In the genomic region with DNA sequence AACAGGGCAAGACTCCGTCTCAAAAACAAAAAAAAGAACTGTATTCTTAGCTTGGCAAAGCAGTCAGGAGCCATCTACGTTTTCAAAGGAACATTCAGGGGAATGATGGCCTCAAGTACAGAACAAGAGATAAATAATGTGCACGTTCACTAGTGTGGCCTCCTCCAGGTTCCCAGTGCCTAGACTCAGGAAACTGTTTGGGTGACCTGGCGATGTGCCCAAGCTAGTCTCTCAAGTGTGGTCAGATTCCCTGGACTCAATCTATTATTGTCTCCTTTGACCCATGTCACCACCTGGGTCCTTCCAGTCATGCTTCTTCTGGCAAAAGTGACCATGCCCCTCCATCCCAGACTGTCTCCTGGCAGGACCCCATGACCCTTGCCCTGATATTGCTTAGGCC, we compare ENCODE assay signal across 27 cellular contexts. TPM values are rescaled to one million over a fixed set of nuclear protein-coding genes. Genes with fewer than 3 reads are reported as not detected.
A peak's percentile ranks its signal among the peaks of the same experiment; 100 is the strongest.
DNase-seq lines count a peak whose midpoint lies in the region; ATAC-seq and TF ChIP-seq lines count a peak whose summit lies in the region.
"Had no signal": no experiment of that assay in that cellular context is flagged by ENCODE, and none has a peak within 500 bp of the region (broad histone marks: within the 10 kb centered on the region; RNA-seq: fewer than 3 reads in every experiment).

No MANE protein-coding gene starts in this region.

- no peaks in the 10 kb centered on the region for H3K27me3 Mint-ChIP-seq in MCF 10A (ENCODE audit: insufficient read depth, unreplicated experiment)
- H3K27me3 Mint-ChIP-seq: activated CD4-positive, alpha-beta T cell treated with anti-CD3 and anti-CD28 coated beads, Interleukin-2, amount 10 ng/mL, durations not matched to agents 24 days and 14 days; activated T-cell treated with anti-CD3 and anti-CD28 coated beads, Interleukin-2, amount 50 U/mL, for 24 hours; CD8-positive, alpha-beta memory T cell; dendritic cell treated with granulocyte-macrophage colony-stimulating factor and Interleukin-4, amounts not matched to agents 40 ng/mL and 50 ng/mL, for 4 days; memory B cell; stimulated activated naive CD8-positive, alpha-beta T cell treated with anti-CD3 and anti-CD28 coated beads, Interleukin-15, Interleukin-2, amounts not matched to agents 100 ng/mL and 50 ng/mL, for 24 hours had no signal

- H3K4me1 Mint-ChIP-seq in MCF 10A (ENCODE audit: insufficient read depth, unreplicated experiment): peaks cover 42% of the 10 kb centered on the region

- H4K20me1 ChIP-seq in mammary epithelial cell (ENCODE audit: insufficient read depth, low read length): no peaks in the 10 kb centered on the region

- dilution Hi-C loops in mammary epithelial cell (cut with HindIII; ENCODE audit: low sequenced_read_pairs): no loop called here

- DNase-seq in MCF 10A (ENCODE audit: unreplicated experiment): no peak
- no peak for DNase-seq in mammary epithelial cell
- no peak for DNase-seq in Panc1 (ENCODE audit: low read depth, low spot score)
- DNase-seq in glomerular visceral epithelial cell (ENCODE audit: extremely low spot score): peak; percentile 33
- peak; percentile 42 to 51 for DNase-seq in thyroid gland
- no peak for DNase-seq in NCI-H1048 (lab: John Stamatoyannopoulos, UW)
- no peak for DNase-seq in dedifferentiated amniotic fluid mesenchymal stem cell (ENCODE audit: extremely low spot score)
- DNase-seq: activated CD4-positive, alpha-beta T cell treated with anti-CD3 and anti-CD28 coated beads, Interleukin-2, amount 10 ng/mL, durations not matched to agents 24 days and 14 days; activated T-cell treated with anti-CD3 and anti-CD28 coated beads, Interleukin-2, amount 50 U/mL, for 24 hours; caudate nucleus; CD8-positive, alpha-beta memory T cell; DMS 273 treated with DMSO at 0.1 percent for 48 hours; foreskin fibroblast; HFFc6; NCI-H1092 treated with DMSO at 0.1 percent for 48 hours; NCI-H187; NCI-H226; NCI-H526 treated with DMSO at 0.1 percent for 48 hours; nephron progenitor cell; SJCRH30; T1000 had no signal

- no peak overlapping the region for H3K4me3 Mint-ChIP-seq in MCF 10A (ENCODE audit: unreplicated experiment)
- H3K4me3 Mint-ChIP-seq: activated CD4-positive, alpha-beta T cell treated with anti-CD3 and anti-CD28 coated beads, Interleukin-2, amount 10 ng/mL, durations not matched to agents 24 days and 14 days; activated T-cell treated with anti-CD3 and anti-CD28 coated beads, Interleukin-2, amount 50 U/mL, for 24 hours; CD8-positive, alpha-beta memory T cell; dendritic cell treated with granulocyte-macrophage colony-stimulating factor and Interleukin-4, amounts not matched to agents 40 ng/mL and 50 ng/mL, for 4 days; HFFc6; memory B cell; nephron progenitor cell; stimulated activated naive CD8-positive, alpha-beta T cell treated with anti-CD3 and anti-CD28 coated beads, Interleukin-15, Interleukin-2, amounts not matched to agents 100 ng/mL and 50 ng/mL, for 24 hours; WTC11 had no signal

- in situ Hi-C loops in mammary epithelial cell (cut with MboI; ENCODE audit: low sequenced_read_pairs in 2 of 2) (no loop called here), Panc1 (cut with HindIII; ENCODE audit: low pct_unique_long_range_greater_than_20kb, low sequenced_read_pairs) (no loop called here)

- H3K4me2 ChIP-seq in mammary epithelial cell (ENCODE audit: insufficient read depth, low read depth, low read length): no peak overlapping the region

- no peak overlapping the region for H2AFZ ChIP-seq in mammary epithelial cell (ENCODE audit: low read depth, low read length)

- H3K4me3 ChIP-seq in mammary epithelial cell (replicated peaks in 1 of 3; ENCODE audit: insufficient read depth in 1 of 3, low read depth in 2 of 3, low read length in 3 of 3) (no peak overlapping the region), Panc1 (ENCODE audit: low read depth in 2 of 2, low read length in 2 of 2) (no peak overlapping the region), thyroid gland (replicated peaks in 1 of 3) (no peak overlapping the region)
- H3K4me3 ChIP-seq: SJCRH30, tibial nerve had no signal

- no peak for TF ChIP-seq CTCF in MCF 10A (IDR thresholded peaks at IDR 0.05; ENCODE audit: unreplicated experiment)
- TF ChIP-seq CTCF in mammary epithelial cell (conservative IDR thresholded peaks at IDR 0.05 in 1 of 2, IDR thresholded peaks at IDR 0.05 in 1 of 2; ENCODE audit: extremely low read depth in 1 of 2, insufficient read depth in 1 of 2, low read depth in 1 of 2, low read length in 2 of 2): no peak
- no peak for TF ChIP-seq CTCF in Panc1 (IDR thresholded peaks at IDR 0.05)
- TF ChIP-seq CTCF in thyroid gland (IDR thresholded peaks at IDR 0.05): no peak

- intact Hi-C loops in MCF 10A (cut with micrococcal nuclease) (no loop called here), mammary epithelial cell (cut with micrococcal nuclease) (no loop called here), Panc1 (cut with micrococcal nuclease; ENCODE audit: unreplicated experiment) (no loop called here), thyroid gland (cut with DNase I) (no loop called here)

- H3K36me3 ChIP-seq in mammary epithelial cell (ENCODE audit: insufficient read depth, low read length): peaks cover 41% of the 10 kb centered on the region
- peaks cover 7% of the 10 kb centered on the region for H3K36me3 ChIP-seq in Panc1 (ENCODE audit: control insufficient read depth, insufficient read depth, low read length)
- peaks cover 0 to 3% of the 10 kb centered on the region in 2 donors for H3K36me3 ChIP-seq in thyroid gland

- ATAC-seq in Panc1 (no peak), HG02885 (IDR thresholded peaks at IDR 0.05; ENCODE audit: poor library complexity, unreplicated experiment) (no peak)

- peaks cover 40% of the 10 kb centered on the region for H3K36me3 Mint-ChIP-seq in MCF 10A (ENCODE audit: insufficient read depth, unreplicated experiment)

- peaks cover 82% of the 10 kb centered on the region for H3K79me2 ChIP-seq in mammary epithelial cell (ENCODE audit: insufficient read depth, low read length)

- peak overlapping the region; percentile 70 for H3K27ac Mint-ChIP-seq in MCF 10A (ENCODE audit: low read depth, unreplicated experiment)
- H3K27ac Mint-ChIP-seq: activated CD4-positive, alpha-beta T cell treated with anti-CD3 and anti-CD28 coated beads, Interleukin-2, amount 10 ng/mL, durations not matched to agents 24 days and 14 days; activated T-cell treated with anti-CD3 and anti-CD28 coated beads, Interleukin-2, amount 50 U/mL, for 24 hours; dendritic cell treated with granulocyte-macrophage colony-stimulating factor and Interleukin-4, amounts not matched to agents 40 ng/mL and 50 ng/mL, for 4 days; HFFc6; memory B cell; nephron progenitor cell; stimulated activated naive CD8-positive, alpha-beta T cell treated with anti-CD3 and anti-CD28 coated beads, Interleukin-15, Interleukin-2, amounts not matched to agents 100 ng/mL and 50 ng/mL, for 24 hours; WTC11 had no signal

- H3K4me1 ChIP-seq in mammary epithelial cell (ENCODE audit: insufficient read depth, low read length) (peaks cover 25% of the 10 kb centered on the region), Panc1 (ENCODE audit: control insufficient read depth, insufficient read depth, low read length) (peaks cover 31% of the 10 kb centered on the region), thyroid gland (peaks cover 0 to 38% of the 10 kb centered on the region in 2 donors)

- POLR2A ChIA-PET in MCF 10A (lab: Yijun Ruan, JAX) (interaction anchor here (0.5 to 1.3 kb wide), 3 partner anchors 24 to 121 kb away, joined by 3 read pairs; a partner anchor contains a TSS), Panc1 (lab: Charles Lee) (no interaction called here)

- no peaks in the 10 kb centered on the region for H3K27me3 ChIP-seq in mammary epithelial cell (ENCODE audit: insufficient read depth, low read length)
- H3K27me3 ChIP-seq in Panc1 (ENCODE audit: control insufficient read depth, insufficient read depth, low read length): no peaks in the 10 kb centered on the region
- H3K27me3 ChIP-seq in thyroid gland: no peaks in the 10 kb centered on the region
- H3K27me3 ChIP-seq: SJCRH30, tibial nerve had no signal

- no peak for TF ChIP-seq POLR2A in thyroid gland (IDR thresholded peaks at IDR 0.05)

- WGBS in mammary epithelial cell (ENCODE audit: low coverage, missing lambda C conversion rate): 88% methylated on average over 2 of the region's 4 CpGs
- 69 to 77% methylated on average over 4 of the region's 4 CpGs for WGBS in thyroid gland, 2 donors

- H3K9me3 ChIP-seq in mammary epithelial cell (replicated peaks; ENCODE audit: insufficient read depth, low read length) (no peaks in the 10 kb centered on the region), Panc1 (ENCODE audit: control insufficient read depth, insufficient read depth, low read depth, low read length) (no peaks in the 10 kb centered on the region), thyroid gland (no peaks in the 10 kb centered on the region)
- H3K9me3 ChIP-seq: SJCRH30, tibial nerve had no signal

- H3K9ac ChIP-seq in mammary epithelial cell (ENCODE audit: insufficient read depth, low read length): no peak overlapping the region

- no peak overlapping the region for H3K27ac ChIP-seq in mammary epithelial cell (ENCODE audit: insufficient read depth, low read depth, low read length)
- H3K27ac ChIP-seq in Panc1 (ENCODE audit: low read length): peak overlapping the region; percentile 40; the same call in 1 of the 2 replicates
- no peak overlapping the region for H3K27ac ChIP-seq in thyroid gland
- H3K27ac ChIP-seq: SJCRH30, tibial nerve had no signal

- no peaks in the 10 kb centered on the region for H3K9me3 Mint-ChIP-seq in MCF 10A (ENCODE audit: unreplicated experiment)
- H3K9me3 Mint-ChIP-seq: activated T-cell treated with anti-CD3 and anti-CD28 coated beads, Interleukin-2, amount 50 U/mL, for 24 hours; CD8-positive, alpha-beta memory T cell; dendritic cell treated with granulocyte-macrophage colony-stimulating factor and Interleukin-4, amounts not matched to agents 40 ng/mL and 50 ng/mL, for 4 days; HFFc6; memory B cell; nephron progenitor cell; stimulated activated naive CD8-positive, alpha-beta T cell treated with anti-CD3 and anti-CD28 coated beads, Interleukin-15, Interleukin-2, amounts not matched to agents 100 ng/mL and 50 ng/mL, for 24 hours; WTC11 had no signal

- CTCF ChIA-PET in MCF 10A (lab: Yijun Ruan, JAX) (no interaction called here), mammary epithelial cell (lab: Charles Lee; ENCODE audit: low non-redundant PET) (no interaction called here), Panc1 (lab: Charles Lee) (no interaction called here)

- BruUV-seq in MCF 10A (replicated peaks; lab: Mats Ljungman, UMichigan): no TSS peak
- no TSS peak for BruUV-seq in mammary epithelial cell (replicated peaks; lab: Mats Ljungman, UMichigan)
- BruUV-seq in Panc1 (replicated peaks; lab: Mats Ljungman, UMichigan): no TSS peak

RNA-seq across cellular contexts. Expression of a gene that starts 23.7 kb away (rescaled TPM):
- 56.8 and 57.9 TPM in 2 replicates for total RNA-seq in MCF 10A (2022)
- 10 to 100 TPM; 65.8 to 82.2 TPM for total RNA-seq in mammary epithelial cell
- polyA plus RNA-seq in mammary epithelial cell: 63.3 TPM
- polyA minus RNA-seq in mammary epithelial cell: 40.0 TPM
- total RNA-seq in Panc1 (2021; ENCODE audit: unreplicated experiment): 43.3 TPM
- polyA plus RNA-seq in Panc1 (2012; ENCODE audit: insufficient read length): 27.5 TPM
- 10 to 100 TPM; 33.2 to 39.6 (median 37.0) TPM for total RNA-seq in thyroid gland

Comparison
In these comparisons a context has a peak if more than half of its experiments do, and no peak if none do; other contexts are left out.
1. DNase-seq: peak in glomerular visceral epithelial cell (single experiment) and thyroid gland (2 of 2); none in MCF 10A (single experiment), mammary epithelial cell (single experiment), Panc1 (single experiment), NCI-H1048 (single experiment) and dedifferentiated amniotic fluid mesenchymal stem cell (single experiment).